ENCODE assay signal across 1 cellular context in the genomic region with DNA sequence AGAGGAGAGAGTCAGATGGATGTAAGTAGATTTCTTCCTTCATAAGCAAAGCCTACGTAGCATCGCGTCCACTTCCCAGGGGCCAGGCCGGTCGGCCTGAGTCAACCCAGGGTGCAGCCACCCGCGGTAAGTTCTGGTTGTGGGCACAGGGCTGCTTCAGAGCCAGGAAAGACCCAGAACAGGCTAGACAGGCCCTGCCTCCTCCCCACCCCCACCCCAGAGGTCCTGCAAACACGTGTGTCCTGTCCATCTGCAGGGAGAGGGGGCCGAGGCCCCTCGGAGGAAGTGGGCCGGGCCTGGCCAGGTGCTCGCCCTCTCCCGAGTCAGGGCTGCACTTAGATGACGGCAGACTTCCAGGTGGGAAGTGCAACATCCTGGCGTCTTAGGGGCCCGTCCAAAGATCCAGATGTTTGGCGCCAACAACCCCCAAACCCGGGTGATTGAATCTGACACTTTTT.
TF ChIP-seq lines count a peak whose summit lies in the region.

No MANE protein-coding gene starts in this region.

TF ChIP-seq in IMR-90, 13 proteins besides CTCF, POLR2A, EP300 and RAD21 (continued from another document):
- TF ChIP-seq, protein P1, sequence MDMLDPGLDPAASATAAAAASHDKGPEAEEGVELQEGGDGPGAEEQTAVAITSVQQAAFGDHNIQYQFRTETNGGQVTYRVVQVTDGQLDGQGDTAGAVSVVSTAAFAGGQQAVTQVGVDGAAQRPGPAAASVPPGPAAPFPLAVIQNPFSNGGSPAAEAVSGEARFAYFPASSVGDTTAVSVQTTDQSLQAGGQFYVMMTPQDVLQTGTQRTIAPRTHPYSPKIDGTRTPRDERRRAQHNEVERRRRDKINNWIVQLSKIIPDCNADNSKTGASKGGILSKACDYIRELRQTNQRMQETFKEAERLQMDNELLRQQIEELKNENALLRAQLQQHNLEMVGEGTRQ (IDR thresholded peaks at IDR 0.05; ENCODE audit: low read depth, low read length) = no peak
- TF ChIP-seq SMC3 (IDR thresholded peaks at IDR 0.05; ENCODE audit: low read depth, low read length) (no peak), FOS (IDR thresholded peaks at IDR 0.05; ENCODE audit: low read depth, low read length) (no peak)
TF ChIP-seq in IMR-90: peak in this region for 0.
